ENCODE assay signal across 19 cellular contexts in genomic region chr6:125839471-125839870, GRCh38. TPM values are rescaled to one million over a fixed set of nuclear protein-coding genes. Genes with fewer than 3 reads are reported as not detected.
A peak's percentile ranks its signal among the peaks of the same experiment; 100 is the strongest.
DNase-seq lines count a peak whose midpoint lies in the region; ATAC-seq, FAIRE-seq and TF ChIP-seq lines count a peak whose summit lies in the region.
"Had no signal": no experiment of that assay in that cellular context is flagged by ENCODE, and none has a peak within 500 bp of the region (broad histone marks: within the 10 kb centered on the region; RNA-seq: fewer than 3 reads in every experiment).

No MANE protein-coding gene starts in this region.

- BruUV-seq in endothelial cell of umbilical vein (replicated peaks; lab: Mats Ljungman, UMichigan) = TSS peak; percentile 6

- no peaks in the 10 kb centered on the region for H3K9me3 ChIP-seq in endothelial cell of umbilical vein (replicated peaks; ENCODE audit: control insufficient read depth, insufficient read depth, low read length)
- H3K9me3 ChIP-seq: BLaER1, Peyer's patch had no signal

- H3K4me1 ChIP-seq in endothelial cell of umbilical vein (ENCODE audit: control insufficient read depth, extremely low read depth, insufficient read depth, low read length) = peaks cover 33% of the 10 kb centered on the region
- H3K4me1 ChIP-seq: BLaER1, Peyer's patch had no signal

- intact Hi-C loops in endothelial cell of umbilical vein (cut with micrococcal nuclease) = loop anchor here (1.0 to 5.0 kb wide), 2 partner anchors 17 to 47 kb away; partner anchors contain the start of gene NCOA7
- intact Hi-C loops in CD14-positive monocyte (cut with micrococcal nuclease) = loop anchor here in 1 of 2 donors (10.0 kb wide), 1 partner anchor 55 kb away; no protein-coding TSS in a partner anchor

- no peak for TF ChIP-seq CTCF in endothelial cell of umbilical vein (IDR thresholded peaks at IDR 0.05; ENCODE audit: extremely low read depth in 1 of 2, insufficient read depth in 1 of 2, low read depth in 1 of 2, low read length in 2 of 2)
- no peak for TF ChIP-seq CTCF in CD14-positive monocyte (IDR thresholded peaks at IDR 0.05)

- H3K27me3 Mint-ChIP-seq in CD14-positive monocyte (ENCODE audit: low read depth in 3 of 3) = peaks cover 0 to 2% (median 0%) of the 10 kb centered on the region in 3 donors
- H3K27me3 Mint-ChIP-seq: activated naive CD8-positive, alpha-beta T cell; activated T-cell treated with anti-CD3 and anti-CD28 coated beads, Interleukin-2, amount 50 U/mL, for 24 hours; stimulated activated naive CD8-positive, alpha-beta T cell treated with anti-CD3 and anti-CD28 coated beads, Interleukin-15, Interleukin-2, amounts not matched to agents 100 ng/mL and 50 ng/mL, for 24 hours had no signal

- no peaks in the 10 kb centered on the region for H3K27me3 ChIP-seq in endothelial cell of umbilical vein (ENCODE audit: control insufficient read depth in 2 of 2, insufficient read depth in 2 of 2, low read length in 2 of 2)
- H3K27me3 ChIP-seq: BLaER1, Peyer's patch had no signal

- peaks cover 16% of the 10 kb centered on the region for H3K79me2 ChIP-seq in endothelial cell of umbilical vein (ENCODE audit: control insufficient read depth, insufficient read depth, low read length)

- H2AFZ ChIP-seq in endothelial cell of umbilical vein (ENCODE audit: low read depth, low read length) = no peak overlapping the region

- POLR2A ChIA-PET in endothelial cell of umbilical vein (lab: Charles Lee) = no interaction called here

- no peak overlapping the region for H3K4me3 ChIP-seq in endothelial cell of umbilical vein (replicated peaks in 1 of 3; ENCODE audit: insufficient read depth in 1 of 3, low read depth in 1 of 3, low read length in 3 of 3)
- H3K4me3 ChIP-seq: BLaER1, Peyer's patch had no signal

- no peak for TF ChIP-seq POLR2A in endothelial cell of umbilical vein (IDR thresholded peaks at IDR 0.05; ENCODE audit: low read depth, low read length)

- dilution Hi-C loops in endothelial cell of umbilical vein (cut with MboI; ENCODE audit: extremely low pct_ligation_motif_present, low sequenced_read_pairs) = no loop called here

- peak; percentile 79 for FAIRE-seq in endothelial cell of umbilical vein (lab: Jason Lieb, UNC)

- H3K4me1 Mint-ChIP-seq in CD14-positive monocyte = peaks cover 42% of the 10 kb centered on the region

- peak overlapping the region; percentile 65 for H3K27ac ChIP-seq in endothelial cell of umbilical vein (ENCODE audit: insufficient read depth, low read depth, low read length)
- H3K27ac ChIP-seq: BLaER1 had no signal

- H3K27ac Mint-ChIP-seq in CD14-positive monocyte = no peak overlapping the region
- H3K27ac Mint-ChIP-seq: activated naive CD8-positive, alpha-beta T cell; activated T-cell treated with anti-CD3 and anti-CD28 coated beads, Interleukin-2, amount 50 U/mL, for 24 hours; stimulated activated naive CD8-positive, alpha-beta T cell treated with anti-CD3 and anti-CD28 coated beads, Interleukin-15, Interleukin-2, amounts not matched to agents 100 ng/mL and 50 ng/mL, for 24 hours had no signal

- H3K36me3 Mint-ChIP-seq in CD14-positive monocyte = peaks cover 0 to 4% of the 10 kb centered on the region in 2 donors

- H3K4me3 Mint-ChIP-seq in CD14-positive monocyte = no peak overlapping the region
- H3K4me3 Mint-ChIP-seq: activated naive CD8-positive, alpha-beta T cell; activated T-cell treated with anti-CD3 and anti-CD28 coated beads, Interleukin-2, amount 50 U/mL, for 24 hours; stimulated activated naive CD8-positive, alpha-beta T cell treated with anti-CD3 and anti-CD28 coated beads, Interleukin-15, Interleukin-2, amounts not matched to agents 100 ng/mL and 50 ng/mL, for 24 hours had no signal

- H3K9ac ChIP-seq in endothelial cell of umbilical vein (replicated peaks; ENCODE audit: extremely low read depth, insufficient read depth, low read length) = no peak overlapping the region
- H3K9ac ChIP-seq: BLaER1 had no signal

- peak overlapping the region; percentile 64 for H3K4me2 ChIP-seq in endothelial cell of umbilical vein (ENCODE audit: insufficient read depth, low read length)
- H3K4me2 ChIP-seq: BLaER1 had no signal

- DNase-seq in Daoy (ENCODE audit: low read depth) (peak; percentile 19), RPMI7951 (ENCODE audit: low read depth) (peak; percentile 80), endothelial cell of umbilical vein (ENCODE audit: low read depth, low spot score) (peak; percentile 79), pulmonary artery endothelial cell (ENCODE audit: low read depth, low spot score) (peak; percentile 47), HUDEP-2 (lab: John Stamatoyannopoulos, UW; ENCODE audit: unreplicated experiment in 76 of 76) (no peak), CD14-positive monocyte (ENCODE audit: low spot score) (no peak)
- DNase-seq: activated CD4-positive, alpha-beta T cell treated with anti-CD3 and anti-CD28 coated beads, Interleukin-2, amount 50 U/mL, for 48 hours; activated T-cell treated with anti-CD3 and anti-CD28 coated beads, Interleukin-2, amount 50 U/mL, for 24 hours; cerebellar nuclear complex; DMS53; glutamatergic neuron; Kasumi-1; NCI-H187; NCI-H774; Peyer's patch had no signal

- no peaks in the 10 kb centered on the region for H3K9me1 ChIP-seq in endothelial cell of umbilical vein (replicated peaks; ENCODE audit: control insufficient read depth, extremely low read depth, insufficient read depth, low read length)

- no peak for ATAC-seq in GM18873 (IDR thresholded peaks at IDR 0.05; ENCODE audit: low FRiP score, unreplicated experiment)

- no peaks in the 10 kb centered on the region for H3K9me3 Mint-ChIP-seq in CD14-positive monocyte
- H3K9me3 Mint-ChIP-seq: activated T-cell treated with anti-CD3 and anti-CD28 coated beads, Interleukin-2, amount 50 U/mL, for 24 hours; stimulated activated naive CD8-positive, alpha-beta T cell treated with anti-CD3 and anti-CD28 coated beads, Interleukin-15, Interleukin-2, amounts not matched to agents 100 ng/mL and 50 ng/mL, for 24 hours had no signal

- H4K20me1 ChIP-seq in endothelial cell of umbilical vein (replicated peaks; ENCODE audit: control insufficient read depth, extremely low read depth, insufficient read depth, low read length) = peaks cover under 1% of the 10 kb centered on the region
- H4K20me1 ChIP-seq: BLaER1 had no signal

- H3K36me3 ChIP-seq in endothelial cell of umbilical vein (ENCODE audit: control insufficient read depth in 2 of 2, extremely low read depth in 1 of 2, insufficient read depth in 2 of 2, low read length in 2 of 2) = no peaks in the 10 kb centered on the region
- H3K36me3 ChIP-seq: BLaER1, Peyer's patch had no signal

- CTCF ChIA-PET in endothelial cell of umbilical vein (lab: Charles Lee) = interaction anchor here (0.7 to 2.6 kb wide), 6 partner anchors 11 to 117 kb away, joined by 3 to 13 read pairs (median 4); partner anchors contain the start of genes HINT3 and NCOA7

TF ChIP-seq in endothelial cell of umbilical vein, 7 proteins besides CTCF, POLR2A, EP300 and RAD21:
- TF ChIP-seq JUN (IDR thresholded peaks at IDR 0.05; ENCODE audit: borderline replicate concordance, insufficient read depth, insufficient read length, low read depth) = no peak
- TF ChIP-seq FOS (IDR thresholded peaks at IDR 0.05; ENCODE audit: borderline replicate concordance, insufficient read depth, low read length) = no peak
- no peak for TF ChIP-seq EZH2 (IDR thresholded peaks at IDR 0.05; ENCODE audit: borderline replicate concordance, low read depth, low read length, severe bottlenecking)
- TF ChIP-seq MAX (IDR thresholded peaks at IDR 0.05; ENCODE audit: insufficient read depth, insufficient read length) = no peak
- no peak for TF ChIP-seq GATA2 (IDR thresholded peaks at IDR 0.05; ENCODE audit: insufficient read depth, insufficient read length, low read depth, low read length)

RNA-seq across cellular contexts. Expression of gene NCOA7, which starts 48.7 kb away (rescaled TPM):
- total RNA-seq in Daoy (2014; rRNA removed; shearing (Covaris generic)) = 32.7 and 40.2 TPM in 2 replicates
- 12.8 and 17.9 TPM in 2 replicates for total RNA-seq in RPMI7951 (2014; rRNA removed; shearing (Covaris generic))
- total RNA-seq in endothelial cell of umbilical vein (58.2 and 71.2 TPM in 2 replicates), pulmonary artery endothelial cell (38.1 and 83.1 TPM in 2 replicates)
- polyA plus RNA-seq in endothelial cell of umbilical vein (20.3 and 27.7 TPM in 2 replicates), CD14-positive monocyte (10 to 100 TPM in 1 of 2 donors, 1 to 10 TPM in 1; 8.3 to 21.9 TPM)
- 25.3 and 29.9 TPM in 2 replicates for polyA plus RNA-seq in endothelial cell of umbilical vein (2011; cell fraction: cytosol; rRNA removed)
- polyA plus RNA-seq in endothelial cell of umbilical vein (2011; cell fraction: nucleus; rRNA removed) = 57.9 and 62.1 TPM in 2 replicates
- polyA plus RNA-seq in endothelial cell of umbilical vein (2012) = 39.7 and 40.1 TPM in 2 replicates
- 111 and 159 TPM in 2 replicates for polyA minus RNA-seq in endothelial cell of umbilical vein
- 52.8 TPM for polyA minus RNA-seq in endothelial cell of umbilical vein (2011; cell fraction: cytosol; rRNA and poly(A)+ RNA removed)
- 62.9 and 65.0 TPM in 2 replicates for polyA minus RNA-seq in endothelial cell of umbilical vein (2011; cell fraction: nucleus; rRNA and poly(A)+ RNA removed)

Comparison
In these comparisons a context has a peak if more than half of its experiments do, and no peak if none do; other contexts are left out.
1. DNase-seq: peak in Daoy (single experiment), RPMI7951 (single experiment), endothelial cell of umbilical vein (single experiment) and pulmonary artery endothelial cell (single experiment); none in HUDEP-2 (0 of 76) and CD14-positive monocyte (single experiment).